28 cellular contexts compared by ENCODE assay signal in genomic region chr4:15837591-15837990, GRCh38.
"Had no signal": no experiment of that assay in that cellular context is flagged by ENCODE, and none has a peak within 500 bp of the region (broad histone marks: within the 10 kb centered on the region; RNA-seq: fewer than 3 reads in every experiment).

No MANE protein-coding gene starts in this region.

- ATAC-seq: activated CD8-positive, alpha-beta T cell treated with anti-CD3 and anti-CD28 coated beads, Interleukin-2, amount 10 ng/mL, durations not matched to agents 7 days and 5 days; activated naive CD4-positive, alpha-beta T cell treated with anti-CD3 and anti-CD28 coated beads, Interleukin-2, amount 50 U/mL, for 72 hours; activated naive CD8-positive, alpha-beta T cell treated with anti-CD3 and anti-CD28 coated beads, Interleukin-2, amount 50 U/mL, for 24 hours; activated T-cell treated with anti-CD3 and anti-CD28 coated beads, Interleukin-2, amount 50 U/mL, for 4 hours; body of pancreas; esophagus mucosa; gastrocnemius medialis; heart left ventricle; T-cell; WTC11 had no signal

- DNase-seq: activated CD4-positive, alpha-beta memory T cell treated with anti-CD3 and anti-CD28 coated beads for 36 hours; activated CD4-positive, alpha-beta T cell treated with anti-CD3 and anti-CD28 coated beads for 48 hours; activated CD8-positive, alpha-beta T cell treated with anti-CD3 and anti-CD28 coated beads, Interleukin-2, amount 10 ng/mL, durations not matched to agents 7 days and 5 days; activated gamma-delta T cell; activated naive CD4-positive, alpha-beta T cell; activated naive CD4-positive, alpha-beta T cell treated with anti-CD3 and anti-CD28 coated beads, Interleukin-2, amount 10 ng/mL, durations not matched to agents 7 days and 5 days; activated naive CD8-positive, alpha-beta T cell treated with anti-CD3 and anti-CD28 coated beads, Interleukin-2, amount 50 U/mL, for 24 hours; activated T-cell treated with anti-CD3 and anti-CD28 coated beads, Interleukin-2, amount 50 U/mL, for 4 hours; adrenal gland; amygdala; aorta; body of pancreas; central memory CD4-positive, alpha-beta T cell; cerebellar nuclear complex; colonic mucosa; effector CD8-positive, alpha-beta T cell; foreskin fibroblast; gastrocnemius medialis; glutamatergic neuron; heart left ventricle; SW 1271; T-cell had no signal

- H3K27ac ChIP-seq: adrenal gland, body of pancreas, colonic mucosa, epithelial cell of prostate, gastrocnemius medialis, heart left ventricle, VCaP had no signal

- H3K27me3 Mint-ChIP-seq: activated CD4-positive, alpha-beta memory T cell treated with anti-CD3 and anti-CD28 coated beads for 36 hours; activated naive CD4-positive, alpha-beta T cell treated with anti-CD3 and anti-CD28 coated beads, Interleukin-2, amount 10 ng/mL, durations not matched to agents 7 days and 5 days; activated naive CD8-positive, alpha-beta T cell treated with anti-CD3 and anti-CD28 coated beads, Interleukin-2, amount 50 U/mL, for 24 hours; T-cell had no signal

- H3K4me1 ChIP-seq: adrenal gland, body of pancreas, colonic mucosa, gastrocnemius medialis had no signal

- H3K27me3 ChIP-seq: adrenal gland, body of pancreas, colonic mucosa, gastrocnemius medialis, heart left ventricle had no signal

- H3K9me3 Mint-ChIP-seq: activated CD4-positive, alpha-beta memory T cell treated with anti-CD3 and anti-CD28 coated beads for 36 hours; activated naive CD4-positive, alpha-beta T cell treated with anti-CD3 and anti-CD28 coated beads, Interleukin-2, amount 50 U/mL, for 72 hours; activated naive CD8-positive, alpha-beta T cell treated with anti-CD3 and anti-CD28 coated beads, Interleukin-2, amount 50 U/mL, for 24 hours; activated T-cell treated with anti-CD3 and anti-CD28 coated beads, Interleukin-2, amount 50 U/mL, for 4 hours; T-cell had no signal

- H3K27ac Mint-ChIP-seq: activated CD4-positive, alpha-beta memory T cell treated with anti-CD3 and anti-CD28 coated beads for 36 hours; activated CD8-positive, alpha-beta T cell treated with anti-CD3 and anti-CD28 coated beads, Interleukin-2, amount 10 ng/mL, durations not matched to agents 7 days and 5 days; activated naive CD4-positive, alpha-beta T cell treated with anti-CD3 and anti-CD28 coated beads, Interleukin-2, amount 10 ng/mL, durations not matched to agents 7 days and 5 days; activated naive CD4-positive, alpha-beta T cell treated with anti-CD3 and anti-CD28 coated beads, Interleukin-2, amount 50 U/mL, for 72 hours; activated naive CD8-positive, alpha-beta T cell treated with anti-CD3 and anti-CD28 coated beads, Interleukin-2, amount 50 U/mL, for 24 hours; T-cell; T-helper 1 cell treated with Interleukin-12 subunit alpha and Interleukin-12 subunit beta and Interleukin-4 antibody, amounts not matched to agents 30 μg/mL and 1 μg/mL, for 36 hours; WTC11 had no signal

- H3K4me3 Mint-ChIP-seq: activated CD4-positive, alpha-beta memory T cell treated with anti-CD3 and anti-CD28 coated beads for 36 hours; activated CD8-positive, alpha-beta T cell treated with anti-CD3 and anti-CD28 coated beads, Interleukin-2, amount 10 ng/mL, durations not matched to agents 7 days and 5 days; activated naive CD4-positive, alpha-beta T cell treated with anti-CD3 and anti-CD28 coated beads, Interleukin-2, amount 10 ng/mL, durations not matched to agents 7 days and 5 days; activated naive CD8-positive, alpha-beta T cell treated with anti-CD3 and anti-CD28 coated beads, Interleukin-2, amount 50 U/mL, for 24 hours; activated T-cell treated with anti-CD3 and anti-CD28 coated beads, Interleukin-2, amount 50 U/mL, for 4 hours; T-cell; T-helper 1 cell treated with Interleukin-12 subunit alpha and Interleukin-12 subunit beta and Interleukin-4 antibody, amounts not matched to agents 30 μg/mL and 1 μg/mL, for 36 hours; WTC11 had no signal
